ENCODE assay signal across 9 cellular contexts in the genomic region with DNA sequence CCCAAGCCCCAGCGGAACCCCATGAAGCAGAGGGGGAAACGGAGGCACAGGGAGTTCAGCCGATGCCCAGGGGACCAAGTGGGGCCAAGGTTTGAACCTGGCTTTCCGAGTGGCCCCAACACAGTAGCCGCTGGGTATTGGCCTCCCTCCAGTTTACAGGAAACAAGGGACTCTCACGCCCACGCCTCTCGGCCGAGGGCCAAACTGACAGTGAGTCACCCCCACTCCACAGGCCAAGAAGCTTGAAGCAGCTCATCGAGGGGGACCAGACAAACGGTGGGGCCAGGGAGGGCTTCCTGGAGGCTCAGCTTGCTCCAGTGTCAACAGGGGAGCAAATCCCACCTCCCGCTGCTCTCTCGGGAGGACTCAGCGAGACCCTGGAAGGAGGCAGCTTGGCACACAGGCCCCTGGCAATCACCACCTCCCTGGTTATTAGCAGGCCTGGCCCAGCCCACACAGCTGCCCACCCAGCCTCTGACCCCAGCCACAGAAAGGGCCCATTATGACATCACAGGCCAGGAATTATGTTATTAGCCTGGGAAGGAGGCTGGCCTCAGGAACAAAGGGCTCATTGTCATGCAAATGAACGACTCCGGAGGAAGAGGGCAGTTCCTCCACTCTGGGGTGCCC. TPM values are rescaled to one million over a fixed set of nuclear protein-coding genes. Genes with fewer than 3 reads are reported as not detected.
A peak's percentile ranks its signal among the peaks of the same experiment; 100 is the strongest.
DNase-seq lines count a peak whose midpoint lies in the region; ATAC-seq lines count a peak whose summit lies in the region.
"Had no signal": no experiment of that assay in that cellular context is flagged by ENCODE, and none has a peak within 500 bp of the region (broad histone marks: within the 10 kb centered on the region; RNA-seq: fewer than 3 reads in every experiment).

No MANE protein-coding gene starts in this region.

- peaks cover 8% of the 10 kb centered on the region for H3K36me3 ChIP-seq in iPS-15b (ENCODE audit: control insufficient read depth, insufficient read depth, low read length)

- peak overlapping the region; percentile 65 for H3K9ac ChIP-seq in iPS-15b (ENCODE audit: low read depth, low read length)

- no peak for ATAC-seq in left lobe of liver
- ATAC-seq in HG03280 (IDR thresholded peaks at IDR 0.05; ENCODE audit: unreplicated experiment): no peak

- peak overlapping the region; percentile 27 for H3K4me3 ChIP-seq in iPS-15b (ENCODE audit: low read depth, low read length)
- H3K4me3 ChIP-seq in skeletal muscle cell (ENCODE audit: low read depth, low read length): no peak overlapping the region

- no peaks in the 10 kb centered on the region for H3K9me3 ChIP-seq in iPS-15b (ENCODE audit: control insufficient read depth, insufficient read depth, low read length)

- H3K4me1 ChIP-seq in iPS-15b (ENCODE audit: control insufficient read depth, insufficient read depth, low read length): peaks cover 21% of the 10 kb centered on the region

- H3K27me3 ChIP-seq in iPS-15b (ENCODE audit: control insufficient read depth, insufficient read depth, low read length): no peaks in the 10 kb centered on the region

- DNase-seq in Ammon's horn (ENCODE audit: low spot score) (peak; percentile 93), NCI-H1105 treated with DMSO at 0.1 percent for 48 hours (lab: John Stamatoyannopoulos, UW) (peak; percentile 55), brain pericyte (ENCODE audit: low read depth, low spot score) (peak; percentile 92), skeletal muscle cell (ENCODE audit: low read depth) (peak; percentile 98), left lobe of liver (ENCODE audit: low spot score) (no peak), KG1 (lab: John Stamatoyannopoulos, UW) (no peak)
- DNase-seq: activated naive CD8-positive, alpha-beta T cell treated with anti-CD3 and anti-CD28 coated beads, Interleukin-2, amount 10 ng/mL, durations not matched to agents 7 days and 5 days had no signal

RNA-seq across cellular contexts. Expression of a gene that starts 54.6 kb away (rescaled TPM):
- total RNA-seq in left lobe of liver: 58.3 TPM

Comparison
In these comparisons a context has a peak if more than half of its experiments do, and no peak if none do; other contexts are left out.
1. DNase-seq: peak in Ammon's horn (single experiment), NCI-H1105 treated with DMSO at 0.1 percent for 48 hours (single experiment), brain pericyte (single experiment) and skeletal muscle cell (single experiment); none in left lobe of liver (single experiment) and KG1 (single experiment).